29 cellular contexts compared by ENCODE assay signal in genomic region chr14:60326274-60326673, GRCh38.
"Had no signal": no experiment of that assay in that cellular context is flagged by ENCODE, and none has a peak within 500 bp of the region (broad histone marks: within the 10 kb centered on the region; RNA-seq: fewer than 3 reads in every experiment).

No MANE protein-coding gene starts in this region.

- H3K27me3 ChIP-seq: Peyer's patch had no signal

- DNase-seq: activated B cell treated with CpG ODN at 0.5 μM for 24 hours; activated CD4-positive, alpha-beta memory T cell treated with anti-CD3 and anti-CD28 coated beads for 36 hours; activated CD4-positive, alpha-beta T cell treated with anti-CD3 and anti-CD28 coated beads for 4 hours; activated CD4-positive, alpha-beta T cell treated with anti-CD3 and anti-CD28 coated beads, Interleukin-2, amount 50 U/mL, for 1 hour; activated CD4-positive, CD25-positive, alpha-beta regulatory T cell treated with anti-CD3 and anti-CD28 coated beads, Interleukin-2, amount 50 U/mL, for 72 hours; activated CD8-positive, alpha-beta memory T cell treated with anti-CD3 and anti-CD28 coated beads, Interleukin-2, amount 50 U/mL, for 4 hours; activated gamma-delta T cell treated with Interleukin-2 at 50 U/mL for 16 hours; activated naive CD4-positive, alpha-beta T cell treated with anti-CD3 and anti-CD28 coated beads for 36 hours; activated T-cell treated with anti-CD3 and anti-CD28 coated beads for 4 hours; activated T-cell treated with anti-CD3 and anti-CD28 coated beads, Interleukin-2, amount 50 U/mL, for 4 hours; adrenal gland; NCI-H1105; NCI-H1417 treated with DMSO at 0.1 percent for 48 hours; NCI-H187 treated with DMSO at 0.1 percent for 48 hours; NCI-H2081; NCI-H345; NCI-H524 treated with DMSO at 0.1 percent for 48 hours; PC-3; Peyer's patch; SIG-M5; SW 1271; T-helper 1 cell; T-helper 2 cell; T-helper 9 cell had no signal

- H3K4me3 ChIP-seq: adrenal gland, Peyer's patch had no signal

- ATAC-seq: activated naive CD4-positive, alpha-beta T cell treated with anti-CD3 and anti-CD28 coated beads, Interleukin-2, amount 50 U/mL, for 72 hours; activated T-cell treated with anti-CD3 and anti-CD28 coated beads, Interleukin-2, amount 50 U/mL, for 4 hours; PC-3; Right ventricle myocardium inferior had no signal

- H3K4me1 ChIP-seq: adrenal gland had no signal

- H3K27ac ChIP-seq: adrenal gland, KMS-11, Peyer's patch, RWPE1, VCaP had no signal

- H3K9me3 ChIP-seq: adrenal gland, Peyer's patch had no signal

- H3K36me3 ChIP-seq: adrenal gland, Peyer's patch had no signal
